Comparison of ENCODE assay signal across 18 cellular contexts in genomic region chr2:120936476-120937334, GRCh38.
DNase-seq lines count a peak whose midpoint lies in the region; ATAC-seq and TF ChIP-seq lines count a peak whose summit lies in the region.
"Had no signal": no experiment of that assay in that cellular context is flagged by ENCODE, and none has a peak within 500 bp of the region (broad histone marks: within the 10 kb centered on the region; RNA-seq: fewer than 3 reads in every experiment).

No MANE protein-coding gene starts in this region.

- intact Hi-C loops in HCT116 (cut with micrococcal nuclease) (loop anchor here (5.0 kb wide), 1 partner anchor 199 kb away; the partner anchor contains the start of gene GLI2), left lung (cut with DNase I) (no loop called here)

- CTCF ChIA-PET in HCT116 (lab: Charles Lee), result no interaction called here

- TF ChIP-seq RAD21 in HCT116 (IDR thresholded peaks at IDR 0.05; ENCODE audit: low read depth), result no peak

- H3K9ac ChIP-seq in HCT116 (ENCODE audit: low read length), result no peak overlapping the region

- RAD21 ChIA-PET in HCT116 (lab: Charles Lee; ENCODE audit: low non-redundant PET in 1 of 2, low total read pairs in 2 of 2, uncharacterized antibody in 2 of 2, unreplicated experiment in 2 of 2), result no interaction called here

- no peaks in the 10 kb centered on the region for H3K9me2 ChIP-seq in HCT116 (ENCODE audit: insufficient read depth)

- ATAC-seq in HCT116, result no peak
- peak; percentile 34 for ATAC-seq in left lung
- ATAC-seq in thoracic aorta (ENCODE audit: insufficient number of reproducible peaks, low FRiP score, low read depth), result no peak
- ATAC-seq in HG03520 (IDR thresholded peaks at IDR 0.05; ENCODE audit: unreplicated experiment), result no peak
- ATAC-seq: foreskin keratinocyte had no signal

- BruUV-seq in HCT116 (replicated peaks; lab: Mats Ljungman, UMichigan), result no TSS peak

- no peak for DNase-seq in HCT116 (ENCODE audit: low read depth, low spot score)
- peak; percentile 48 for DNase-seq in astrocyte of the hippocampus (ENCODE audit: low read depth, low spot score)
- no peak for DNase-seq in left lung
- no peak for DNase-seq in thoracic aorta (ENCODE audit: low spot score)
- no peak for DNase-seq in NCI-H1694 treated with DMSO at 0.1 percent for 48 hours (lab: John Stamatoyannopoulos, UW)
- no peak for DNase-seq in NCI-H82 treated with DMSO at 0.1 percent for 48 hours (lab: John Stamatoyannopoulos, UW; ENCODE audit: unreplicated experiment)
- no peak for DNase-seq in GM19240 (ENCODE audit: insufficient read length, low spot score)
- DNase-seq: activated effector memory CD4-positive, alpha-beta T cell treated with anti-CD3 and anti-CD28 coated beads, Interleukin-2, amount 50 U/mL, for 16 hours; CD4-positive, CD25-positive, alpha-beta regulatory T cell; effector CD4-positive, alpha-beta T cell; foreskin keratinocyte; midbrain; NCI-H1436 treated with DMSO at 0.1 percent for 48 hours; NCI-H345; occipital lobe; spleen; stimulated activated naive CD4-positive, alpha-beta T cell had no signal

- H3K9me3 ChIP-seq in HCT116 (ENCODE audit: control insufficient read depth in 1 of 2, insufficient read depth in 1 of 2, low read depth in 1 of 2, low read length in 2 of 2) (no peaks in the 10 kb centered on the region), left lung (no peaks in the 10 kb centered on the region), thoracic aorta (no peaks in the 10 kb centered on the region)

- TF ChIP-seq POLR2A in HCT116 (IDR thresholded peaks at IDR 0.05; ENCODE audit: borderline replicate concordance, extremely low read depth, insufficient read depth, insufficient read length), result no peak

- H3K4me1 ChIP-seq in HCT116 (ENCODE audit: control insufficient read depth in 1 of 2, insufficient read depth in 2 of 2, low read length in 2 of 2) (peaks cover 30 to 67% of the 10 kb centered on the region in 2 experiments), left lung (peaks cover 0 to 20% of the 10 kb centered on the region in 2 donors), thoracic aorta (ENCODE audit: control insufficient read depth in 1 of 2, low read depth in 2 of 2) (peaks cover 24 to 93% of the 10 kb centered on the region in 2 donors)

- no peaks in the 10 kb centered on the region for H4K20me1 ChIP-seq in HCT116 (ENCODE audit: insufficient read depth)

- H3K4me3 ChIP-seq in HCT116 (replicated peaks in 1 of 2; ENCODE audit: low read depth in 1 of 2, low read length in 2 of 2), result no peak overlapping the region
- H3K4me3 ChIP-seq in left lung, result no peak overlapping the region
- no peak overlapping the region for H3K4me3 ChIP-seq in thoracic aorta
- H3K4me3 ChIP-seq: spleen had no signal

- H3K79me2 ChIP-seq in HCT116 (ENCODE audit: insufficient read depth, low read length), result no peaks in the 10 kb centered on the region

- H3K36me3 ChIP-seq in HCT116 (ENCODE audit: control insufficient read depth in 1 of 2, insufficient read depth in 2 of 2, low read length in 2 of 2) (no peaks in the 10 kb centered on the region), left lung (no peaks in the 10 kb centered on the region), thoracic aorta (no peaks in the 10 kb centered on the region)
- H3K36me3 ChIP-seq: spleen had no signal

- H3K4me2 ChIP-seq in HCT116 (ENCODE audit: low read length), result peak overlapping the region; percentile 88

- no peak for TF ChIP-seq CTCF in HCT116 (IDR thresholded peaks at IDR 0.05 in 2 of 3, conservative IDR thresholded peaks at IDR 0.05 in 1 of 3; ENCODE audit: borderline replicate concordance in 1 of 3, insufficient read depth in 1 of 3, low read depth in 2 of 3, low read length in 2 of 3)
- TF ChIP-seq CTCF in left lung (IDR thresholded peaks at IDR 0.05), result no peak
- no peak for TF ChIP-seq CTCF in thoracic aorta (IDR thresholded peaks at IDR 0.05)

- H3K27me3 ChIP-seq in HCT116 (ENCODE audit: insufficient read depth, low read length), result peaks cover 8% of the 10 kb centered on the region; the same call in 1 of the 2 replicates
- peaks cover 0 to 14% of the 10 kb centered on the region in 2 donors for H3K27me3 ChIP-seq in left lung
- H3K27me3 ChIP-seq in thoracic aorta (replicated peaks; ENCODE audit: insufficient read depth), result no peaks in the 10 kb centered on the region
- H3K27me3 ChIP-seq: foreskin keratinocyte had no signal

- POLR2A ChIA-PET in HCT116 (lab: Charles Lee), result no interaction called here

- no peak overlapping the region for H2AFZ ChIP-seq in HCT116 (ENCODE audit: low read depth, low read length, poor library complexity, severe bottlenecking)

- H3K27ac ChIP-seq in HCT116 (ENCODE audit: low read depth, low read length) (no peak overlapping the region), left lung (peak overlapping the region in 1 of 2 donors; percentile 69), thoracic aorta (peak overlapping the region; percentile 44 to 47)
- H3K27ac ChIP-seq: foreskin keratinocyte, spleen had no signal

TF ChIP-seq in HCT116, 20 proteins besides CTCF, POLR2A, EP300 and RAD21:
- TF ChIP-seq ZNF274 (IDR thresholded peaks at IDR 0.05; ENCODE audit: low read depth, low read length) (no peak), EZH2 (IDR thresholded peaks at IDR 0.05) (no peak), JUND (IDR thresholded peaks at IDR 0.05) (no peak), ZFX (IDR thresholded peaks at IDR 0.05) (no peak), EGR1 (IDR thresholded peaks at IDR 0.05; ENCODE audit: low read depth) (no peak), SRF (IDR thresholded peaks at IDR 0.05; ENCODE audit: low read depth) (no peak), FOSL1 (IDR thresholded peaks at IDR 0.05; ENCODE audit: low read depth) (no peak), ELF1 (IDR thresholded peaks at IDR 0.05; ENCODE audit: borderline replicate concordance, low read depth) (no peak)
- TF ChIP-seq, protein P1, sequence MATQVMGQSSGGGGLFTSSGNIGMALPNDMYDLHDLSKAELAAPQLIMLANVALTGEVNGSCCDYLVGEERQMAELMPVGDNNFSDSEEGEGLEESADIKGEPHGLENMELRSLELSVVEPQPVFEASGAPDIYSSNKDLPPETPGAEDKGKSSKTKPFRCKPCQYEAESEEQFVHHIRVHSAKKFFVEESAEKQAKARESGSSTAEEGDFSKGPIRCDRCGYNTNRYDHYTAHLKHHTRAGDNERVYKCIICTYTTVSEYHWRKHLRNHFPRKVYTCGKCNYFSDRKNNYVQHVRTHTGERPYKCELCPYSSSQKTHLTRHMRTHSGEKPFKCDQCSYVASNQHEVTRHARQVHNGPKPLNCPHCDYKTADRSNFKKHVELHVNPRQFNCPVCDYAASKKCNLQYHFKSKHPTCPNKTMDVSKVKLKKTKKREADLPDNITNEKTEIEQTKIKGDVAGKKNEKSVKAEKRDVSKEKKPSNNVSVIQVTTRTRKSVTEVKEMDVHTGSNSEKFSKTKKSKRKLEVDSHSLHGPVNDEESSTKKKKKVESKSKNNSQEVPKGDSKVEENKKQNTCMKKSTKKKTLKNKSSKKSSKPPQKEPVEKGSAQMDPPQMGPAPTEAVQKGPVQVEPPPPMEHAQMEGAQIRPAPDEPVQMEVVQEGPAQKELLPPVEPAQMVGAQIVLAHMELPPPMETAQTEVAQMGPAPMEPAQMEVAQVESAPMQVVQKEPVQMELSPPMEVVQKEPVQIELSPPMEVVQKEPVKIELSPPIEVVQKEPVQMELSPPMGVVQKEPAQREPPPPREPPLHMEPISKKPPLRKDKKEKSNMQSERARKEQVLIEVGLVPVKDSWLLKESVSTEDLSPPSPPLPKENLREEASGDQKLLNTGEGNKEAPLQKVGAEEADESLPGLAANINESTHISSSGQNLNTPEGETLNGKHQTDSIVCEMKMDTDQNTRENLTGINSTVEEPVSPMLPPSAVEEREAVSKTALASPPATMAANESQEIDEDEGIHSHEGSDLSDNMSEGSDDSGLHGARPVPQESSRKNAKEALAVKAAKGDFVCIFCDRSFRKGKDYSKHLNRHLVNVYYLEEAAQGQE (IDR thresholded peaks at IDR 0.05; ENCODE audit: low read depth), result no peak
